Comparison of ENCODE assay signal across 1 cellular context in genomic region chr1:204091787-204092312, GRCh38.
A peak's percentile ranks its signal among the peaks of the same experiment; 100 is the strongest.
TF ChIP-seq lines count a peak whose summit lies in the region.

No MANE protein-coding gene starts in this region.

TF ChIP-seq in HepG2, 621 proteins besides CTCF, POLR2A, EP300 and RAD21:
- TF ChIP-seq REST (IDR thresholded peaks at IDR 0.05; ENCODE audit: borderline replicate concordance in 1 of 2, low read depth in 1 of 2, low read length in 2 of 2), result no peak
- no peak for TF ChIP-seq ZNF614 (CRISPR knock-in tag; IDR thresholded peaks at IDR 0.05; ENCODE audit: borderline replicate concordance)
- TF ChIP-seq ZNF121 (CRISPR knock-in tag; IDR thresholded peaks at IDR 0.05), result peak; percentile 96
- no peak for TF ChIP-seq XBP1 (CRISPR knock-in tag; IDR thresholded peaks at IDR 0.05)
- no peak for TF ChIP-seq ELF4 (CRISPR knock-in tag; IDR thresholded peaks at IDR 0.05; ENCODE audit: borderline replicate concordance)
- TF ChIP-seq MAFF (IDR thresholded peaks at IDR 0.05; ENCODE audit: low read depth, low read length), result no peak
- no peak for TF ChIP-seq ZNF644 (CRISPR knock-in tag; IDR thresholded peaks at IDR 0.05; ENCODE audit: low read depth)
